Comparison of ENCODE assay signal across 8 cellular contexts in the genomic region with DNA sequence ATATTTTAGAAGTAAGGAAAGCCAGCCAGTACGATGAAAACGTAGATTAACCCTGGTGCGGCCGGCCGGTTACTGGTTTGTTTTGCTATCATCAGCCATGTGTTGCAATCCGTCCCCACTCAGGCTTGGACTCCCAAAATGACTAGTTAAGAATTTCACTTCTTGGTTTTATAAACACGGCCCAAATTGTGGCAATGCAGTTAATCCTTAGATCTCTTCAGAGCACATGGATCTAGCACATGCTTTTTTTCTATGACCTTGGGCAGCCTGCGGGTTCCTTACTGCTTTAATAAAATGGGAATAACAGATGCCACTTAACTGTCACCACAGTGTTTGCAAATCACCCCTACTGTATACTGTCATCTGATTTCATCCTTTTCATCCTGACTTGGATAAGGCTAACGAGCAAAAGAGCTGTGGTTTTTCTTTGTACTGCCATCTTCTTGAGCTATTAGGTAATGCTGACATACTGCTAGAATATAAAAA. TPM values are rescaled to one million over a fixed set of nuclear protein-coding genes. Genes with fewer than 3 reads are reported as not detected.
DNase-seq lines count a peak whose midpoint lies in the region; ATAC-seq, FAIRE-seq and TF ChIP-seq lines count a peak whose summit lies in the region.

No MANE protein-coding gene starts in this region.

- H2AFZ ChIP-seq in HepG2 (ENCODE audit: low read length) = no peak overlapping the region

- in situ Hi-C loops in HepG2 (cut with HindIII; ENCODE audit: extremely low pct_ligation_motif_present, low pct_unique_long_range_greater_than_20kb) = no loop called here

- no peak for ATAC-seq in HepG2
- no peak for ATAC-seq in GM19351 (IDR thresholded peaks at IDR 0.05; ENCODE audit: unreplicated experiment)
- no peak for ATAC-seq in HG02840 (IDR thresholded peaks at IDR 0.05; ENCODE audit: low FRiP score, unreplicated experiment)

- H3K9me3 ChIP-seq in breast epithelium (no peaks in the 10 kb centered on the region), HepG2 (ENCODE audit: low read length) (no peaks in the 10 kb centered on the region)

- BruUV-seq in HepG2 (replicated peaks; lab: Mats Ljungman, UMichigan) = no TSS peak

- no peak for TF ChIP-seq POLR2A in breast epithelium (IDR thresholded peaks at IDR 0.05)
- TF ChIP-seq POLR2A in HepG2 (IDR thresholded peaks at IDR 0.05; ENCODE audit: insufficient read depth in 1 of 2, low read depth in 2 of 2, low read length in 2 of 2) = no peak

- intact Hi-C loops in breast epithelium (cut with DNase I; ENCODE audit: low total_unique reads) (no loop called here), HepG2 (cut with micrococcal nuclease; ENCODE audit: unreplicated experiment) (no loop called here)

- WGBS in HepG2 (ENCODE audit: low lambda C conversion rate) = 5% methylated on average over 9 of the region's 9 CpGs

- peaks cover 3 to 6% of the 10 kb centered on the region in 2 donors for H3K4me1 ChIP-seq in breast epithelium
- H3K4me1 ChIP-seq in HepG2 (ENCODE audit: insufficient read depth, low read length) = peaks cover 26% of the 10 kb centered on the region

- FAIRE-seq in HepG2 (lab: Jason Lieb, UNC) = no peak

- no peak for TF ChIP-seq RAD21 in HepG2 (CRISPR knock-in tag; IDR thresholded peaks at IDR 0.05)

- POLR2A ChIA-PET in HepG2 (lab: Yijun Ruan, JAX) = interaction anchor here (0.9 to 1.0 kb wide), 3 partner anchors 110 to 215 kb away, joined by 3 read pairs; a partner anchor contains a TSS

- H3K9ac ChIP-seq in HepG2 (ENCODE audit: insufficient read depth, low read depth, low read length) = peak overlapping the region; percentile 85

- peaks cover 41% of the 10 kb centered on the region for H3K79me2 ChIP-seq in HepG2 (ENCODE audit: insufficient read depth, low read length)

- H3K4me2 ChIP-seq in HepG2 (ENCODE audit: low read depth, low read length) = peak overlapping the region; percentile 87

- TF ChIP-seq EP300 in HepG2 (IDR thresholded peaks at IDR 0.05; ENCODE audit: low read depth in 2 of 2, low read length in 2 of 2) = no peak
- no peak for TF ChIP-seq EP300 in HepG2 (CRISPR knock-in tag; IDR thresholded peaks at IDR 0.05; ENCODE audit: borderline replicate concordance)

- peak overlapping the region; percentile 58 to 99 (median 83) for H3K4me3 ChIP-seq in breast epithelium
- peak overlapping the region; percentile 82 to 88 (median 87) for H3K4me3 ChIP-seq in HepG2 (replicated peaks in 1 of 3; ENCODE audit: insufficient read depth in 1 of 3, low read depth in 2 of 3, low read length in 3 of 3)

- no peaks in the 10 kb centered on the region for H3K36me3 ChIP-seq in breast epithelium
- H3K36me3 ChIP-seq in HepG2 (replicated peaks in 1 of 2; ENCODE audit: control insufficient read depth in 1 of 2, insufficient read depth in 2 of 2, low read length in 2 of 2) = no peaks in the 10 kb centered on the region

- H3K27me3 ChIP-seq in breast epithelium (no peaks in the 10 kb centered on the region), HepG2 (ENCODE audit: control insufficient read depth in 1 of 2, insufficient read depth in 2 of 2, low read length in 2 of 2) (peaks cover 0 to 14% of the 10 kb centered on the region in 2 experiments; a peak in 4 of 5 replicates)

- peaks cover 7% of the 10 kb centered on the region; the same call in 1 of the 2 replicates for H4K20me1 ChIP-seq in HepG2 (ENCODE audit: insufficient read depth, low read length)

- H3K27ac ChIP-seq in breast epithelium (peak overlapping the region in 1 of 2 donors; percentile 100), HepG2 (ENCODE audit: extremely low read length, insufficient read depth, low read length) (no peak overlapping the region)

- peak in 1 of 3 donors; percentile 10 for TF ChIP-seq CTCF in breast epithelium (IDR thresholded peaks at IDR 0.05)
- TF ChIP-seq CTCF in HepG2 (CRISPR knock-in tag; IDR thresholded peaks at IDR 0.05) = no peak

- peak; percentile 53 for DNase-seq in stimulated activated CD4-positive, alpha-beta T cell treated with anti-CD3 and anti-CD28 coated beads, Interleukin-15, amount 100 ng/mL, for 24 hours
- DNase-seq in stimulated activated CD4-positive, alpha-beta T cell treated with anti-CD3 and anti-CD28 coated beads, Interleukin-12 subunit alpha, Interleukin-12 subunit beta, amount 100 ng/mL, for 4 hours = no peak
- DNase-seq in NCI-H69 (lab: John Stamatoyannopoulos, UW) = peak; percentile 49
- no peak for DNase-seq in breast epithelium (ENCODE audit: low spot score in 2 of 2)
- peak; percentile 15 for DNase-seq in HepG2 (ENCODE audit: low spot score)
- peak; percentile 60 for DNase-seq in superior temporal gyrus (ENCODE audit: extremely low spot score)

- CTCF ChIA-PET in HepG2 (lab: Yijun Ruan, JAX; ENCODE audit: low intra/inter-chr PET ratio, low total read pairs) = no interaction called here

TF ChIP-seq in HepG2, 621 proteins besides CTCF, POLR2A, EP300 and RAD21:
- no peak for TF ChIP-seq FOXK2 (IDR thresholded peaks at IDR 0.05)
- TF ChIP-seq, protein P1, sequence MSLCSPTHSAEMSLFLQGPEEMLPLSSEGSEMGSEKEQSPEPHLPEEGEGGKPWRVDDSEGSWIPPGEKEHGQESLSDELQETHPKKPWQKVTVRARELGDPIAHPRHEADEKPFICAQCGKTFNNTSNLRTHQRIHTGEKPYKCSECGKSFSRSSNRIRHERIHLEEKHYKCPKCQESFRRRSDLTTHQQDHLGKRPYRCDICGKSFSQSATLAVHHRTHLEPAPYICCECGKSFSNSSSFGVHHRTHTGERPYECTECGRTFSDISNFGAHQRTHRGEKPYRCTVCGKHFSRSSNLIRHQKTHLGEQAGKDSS (CRISPR knock-in tag; IDR thresholded peaks at IDR 0.05; ENCODE audit: borderline replicate concordance, low read depth) = no peak
- no peak for TF ChIP-seq POLR2G (IDR thresholded peaks at IDR 0.05; ENCODE audit: low read depth, low read length)
- TF ChIP-seq TBL1XR1 (IDR thresholded peaks at IDR 0.05; ENCODE audit: borderline replicate concordance, low read length, partially characterized antibody) = no peak
- TF ChIP-seq CEBPG (CRISPR knock-in tag; IDR thresholded peaks at IDR 0.05) = 0 out of 2 replicates have a peak, but pooled peaks have one; percentile 38
- peak; percentile 67; the same call in 1 of the 2 replicates for TF ChIP-seq ZNF652 (CRISPR knock-in tag; IDR thresholded peaks at IDR 0.05; ENCODE audit: borderline replicate concordance, low read depth)
- TF ChIP-seq HHEX (CRISPR knock-in tag; IDR thresholded peaks at IDR 0.05) = no peak
- TF ChIP-seq CEBPB (IDR thresholded peaks at IDR 0.05; ENCODE audit: borderline replicate concordance, low read depth, low read length) = peak; percentile 65; the same call in 1 of the 2 replicates
- TF ChIP-seq, protein P2, sequence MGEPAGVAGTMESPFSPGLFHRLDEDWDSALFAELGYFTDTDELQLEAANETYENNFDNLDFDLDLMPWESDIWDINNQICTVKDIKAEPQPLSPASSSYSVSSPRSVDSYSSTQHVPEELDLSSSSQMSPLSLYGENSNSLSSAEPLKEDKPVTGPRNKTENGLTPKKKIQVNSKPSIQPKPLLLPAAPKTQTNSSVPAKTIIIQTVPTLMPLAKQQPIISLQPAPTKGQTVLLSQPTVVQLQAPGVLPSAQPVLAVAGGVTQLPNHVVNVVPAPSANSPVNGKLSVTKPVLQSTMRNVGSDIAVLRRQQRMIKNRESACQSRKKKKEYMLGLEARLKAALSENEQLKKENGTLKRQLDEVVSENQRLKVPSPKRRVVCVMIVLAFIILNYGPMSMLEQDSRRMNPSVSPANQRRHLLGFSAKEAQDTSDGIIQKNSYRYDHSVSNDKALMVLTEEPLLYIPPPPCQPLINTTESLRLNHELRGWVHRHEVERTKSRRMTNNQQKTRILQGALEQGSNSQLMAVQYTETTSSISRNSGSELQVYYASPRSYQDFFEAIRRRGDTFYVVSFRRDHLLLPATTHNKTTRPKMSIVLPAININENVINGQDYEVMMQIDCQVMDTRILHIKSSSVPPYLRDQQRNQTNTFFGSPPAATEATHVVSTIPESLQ (CRISPR knock-in tag; conservative IDR thresholded peaks at IDR 0.05) = no peak
- TF ChIP-seq TGIF2 (CRISPR knock-in tag; IDR thresholded peaks at IDR 0.05) = 0 out of 2 replicates have a peak, but pooled peaks have one; percentile 53

RNA-seq across cellular contexts. Expression of a gene that starts 1.5 kb away (rescaled TPM):
- total RNA-seq in breast epithelium (100 to 1,000 TPM; 115 to 135 (median 117) TPM), HepG2 (2016; rRNA removed; fragmentation: Illumina TruSeq; extraction: Trizol) (11.9 and 15.7 TPM in 2 replicates)
- total RNA-seq in HepG2 (2016; cell fraction: cytosol; rRNA removed; fragmentation: Illumina TruSeq; extraction: Trizol; ENCODE audit: low read depth) = 3.2 and 4.3 TPM in 2 replicates
- total RNA-seq in HepG2 (2016; cell fraction: insoluble cytoplasmic fraction; rRNA removed; fragmentation: Illumina TruSeq; extraction: Trizol) = 11.6 and 16.8 TPM in 2 replicates
- 7.2 and 8.1 TPM in 2 replicates for total RNA-seq in HepG2 (2016; cell fraction: membrane; rRNA removed; fragmentation: Illumina TruSeq; extraction: Trizol)
- 14.9 and 18.8 TPM in 2 replicates for total RNA-seq in HepG2 (2016; cell fraction: nucleus; rRNA removed; fragmentation: Illumina TruSeq; extraction: Trizol)
- 9.5 and 12.4 TPM in 2 replicates for polyA plus RNA-seq in HepG2 (2011; rRNA removed)
- polyA plus RNA-seq in HepG2 (2011; cell fraction: cytosol; rRNA removed) = 9.0 and 9.5 TPM in 2 replicates
- 4.3 and 4.9 TPM in 2 replicates for polyA plus RNA-seq in HepG2 (2011; cell fraction: nucleus; rRNA removed)
- 19.8 and 22.3 TPM in 2 replicates for polyA plus RNA-seq in HepG2 (2012)
- 3.2 TPM in 2 replicates for polyA plus RNA-seq in HepG2 (2016; cell fraction: cytosol; fragmentation: Illumina TruSeq; extraction: Trizol; ENCODE audit: low read depth)
- 16.7 and 17.6 TPM in 2 replicates for polyA plus RNA-seq in HepG2 (2016; cell fraction: insoluble cytoplasmic fraction; fragmentation: Illumina TruSeq; extraction: Trizol; ENCODE audit: low read depth)
- polyA plus RNA-seq in HepG2 (2016; cell fraction: membrane; fragmentation: Illumina TruSeq; extraction: Trizol; ENCODE audit: low read depth) = 6.9 and 7.0 TPM in 2 replicates
- 25.9 and 28.4 TPM in 2 replicates for polyA plus RNA-seq in HepG2 (2016; cell fraction: nucleus; fragmentation: Illumina TruSeq; extraction: Trizol; ENCODE audit: insufficient read depth, low read depth)
- polyA minus RNA-seq in HepG2 (2011; rRNA and poly(A)+ RNA removed; ENCODE audit: low replicate concordance) = 9.6 and 10.1 TPM in 2 replicates
- 15.8 and 18.5 TPM in 2 replicates for polyA minus RNA-seq in HepG2 (2011; cell fraction: cytosol; rRNA and poly(A)+ RNA removed)
- polyA minus RNA-seq in HepG2 (2011; cell fraction: nucleus; rRNA and poly(A)+ RNA removed) = 14.2 and 14.9 TPM in 2 replicates

Comparison
In these comparisons a context has a peak if more than half of its experiments do, and no peak if none do; other contexts are left out.
1. DNase-seq: peak in stimulated activated CD4-positive, alpha-beta T cell treated with anti-CD3 and anti-CD28 coated beads, Interleukin-15, amount 100 ng/mL, for 24 hours (single experiment), NCI-H69 (single experiment), HepG2 (single experiment) and superior temporal gyrus (single experiment); none in stimulated activated CD4-positive, alpha-beta T cell treated with anti-CD3 and anti-CD28 coated beads, Interleukin-12 subunit alpha, Interleukin-12 subunit beta, amount 100 ng/mL, for 4 hours (single experiment) and breast epithelium (0 of 2).